8 cellular contexts compared by ENCODE assay signal in genomic region chr10:6580279-6581029, GRCh38. TPM values are rescaled to one million over a fixed set of nuclear protein-coding genes. Genes with fewer than 3 reads are reported as not detected.
A peak's percentile ranks its signal among the peaks of the same experiment; 100 is the strongest.
DNase-seq lines count a peak whose midpoint lies in the region; ATAC-seq and TF ChIP-seq lines count a peak whose summit lies in the region.

No MANE protein-coding gene starts in this region.

- no peaks in the 10 kb centered on the region; the same call in 1 of the 2 replicates for H3K9me3 ChIP-seq in ES-I3 (ENCODE audit: control insufficient read depth, insufficient read depth, low read length)

- H3K9ac ChIP-seq in ES-I3 (ENCODE audit: low read depth, low read length): peak overlapping the region; percentile 99

- peak; percentile 42 for TF ChIP-seq CTCF in choroid plexus epithelial cell (conservative IDR thresholded peaks at IDR 0.05; ENCODE audit: low read depth, low read length)

- peak; percentile 7 for DNase-seq in LHCN-M2 (ENCODE audit: low read depth)
- DNase-seq in activated CD4-positive, alpha-beta T cell treated with anti-CD3 and anti-CD28 coated beads for 24 hours (ENCODE audit: low read depth in 2 of 2): peak; percentile 79 to 81
- DNase-seq in choroid plexus epithelial cell (ENCODE audit: low read depth): peak; percentile 51
- DNase-seq in kidney tubule cell (ENCODE audit: low spot score): peak; percentile 72
- peak; percentile 79 to 88 (median 82) for DNase-seq in stimulated activated CD4-positive, alpha-beta T cell treated with anti-CD3 and anti-CD28 coated beads, Interleukin-1b, Interleukin-23, amount 100 ng/mL, for 24 hours (ENCODE audit: low read depth in 4 of 4, low spot score in 1 of 4)
- no peak for DNase-seq in NCI-H345 treated with DMSO at 0.1 percent for 48 hours (lab: John Stamatoyannopoulos, UW; ENCODE audit: unreplicated experiment)

- peaks cover 4% of the 10 kb centered on the region; the same call in 1 of the 2 replicates for H3K36me3 ChIP-seq in ES-I3 (ENCODE audit: insufficient read depth, low read length)

- H3K4me1 ChIP-seq in ES-I3 (ENCODE audit: insufficient read depth, low read length): no peaks in the 10 kb centered on the region; the same call in 1 of the 2 replicates

- peak overlapping the region; percentile 64 for H3K4me3 ChIP-seq in choroid plexus epithelial cell (ENCODE audit: low read depth, low read length)

- peak; percentile 85 for ATAC-seq in GM21786 (IDR thresholded peaks at IDR 0.05; ENCODE audit: unreplicated experiment)

RNA-seq across cellular contexts. Expression of gene PRKCQ, which starts 0.4 kb away (rescaled TPM):
- not detected in 2 replicates for total RNA-seq in LHCN-M2 (2014; rRNA removed)
- not detected for polyA plus RNA-seq in LHCN-M2 (2012)
